Comparison of ENCODE assay signal across 8 cellular contexts in genomic region chr11:22829231-22830081, GRCh38. TPM values are rescaled to one million over a fixed set of nuclear protein-coding genes. Genes with fewer than 3 reads are reported as not detected.
DNase-seq lines count a peak whose midpoint lies in the region; ATAC-seq and TF ChIP-seq lines count a peak whose summit lies in the region.

SVIP (minus strand) TSS chr11:22829801; CDS start chr11:22829748, 53 bp downstream.

- DNase-seq in Ammon's horn (ENCODE audit: low spot score) (peak; percentile 97), NCI-H510A (lab: John Stamatoyannopoulos, UW) (peak; percentile 86), coronary artery (ENCODE audit: low spot score) (peak; percentile 93), left colon (peak; percentile 96 to 99)
- DNase-seq in activated CD4-positive, alpha-beta T cell treated with anti-CD3 and anti-CD28 coated beads, Interleukin-2, amount 10 ng/mL, durations not matched to agents 24 days and 14 days, result peak; percentile 98
- DNase-seq in stimulated activated CD4-positive, alpha-beta T cell treated with anti-CD3 and anti-CD28 coated beads, Interleukin-1b, Interleukin-23, amount 100 ng/mL, for 4 hours (ENCODE audit: low read depth in 2 of 2), result peak; percentile 94 to 95

- peak within 1 kb of the TSS; percentile 95 for H3K4me3 Mint-ChIP-seq in activated CD4-positive, alpha-beta T cell treated with anti-CD3 and anti-CD28 coated beads, Interleukin-2, amount 10 ng/mL, durations not matched to agents 24 days and 14 days

- H3K4me1 Mint-ChIP-seq in activated CD4-positive, alpha-beta T cell treated with anti-CD3 and anti-CD28 coated beads, Interleukin-2, amount 10 ng/mL, durations not matched to agents 24 days and 14 days, result peaks cover 10% of the 10 kb centered on the region

- H3K4me3 ChIP-seq in coronary artery, result peak within 1 kb of the TSS; percentile 82

- peaks cover 8% of the 10 kb centered on the region for H3K36me3 Mint-ChIP-seq in activated CD4-positive, alpha-beta T cell treated with anti-CD3 and anti-CD28 coated beads, Interleukin-2, amount 10 ng/mL, durations not matched to agents 24 days and 14 days (ENCODE audit: low read depth)

- intact Hi-C loops in activated CD4-positive, alpha-beta T cell treated with anti-CD3 and anti-CD28 coated beads, Interleukin-2, amount 10 ng/mL, durations not matched to agents 24 days and 14 days (cut with micrococcal nuclease), result loop anchor here (1.0 kb wide), 1 partner anchor 204 kb away; the partner anchor contains the start of gene FANCF
- intact Hi-C loops in left colon (cut with DNase I, micrococcal nuclease), result no loop called here

- H3K27ac ChIP-seq in coronary artery, result peak within 1 kb of the TSS; percentile 61 to 84

- H3K27me3 Mint-ChIP-seq in activated CD4-positive, alpha-beta T cell treated with anti-CD3 and anti-CD28 coated beads, Interleukin-2, amount 10 ng/mL, durations not matched to agents 24 days and 14 days, result no peaks in the 10 kb centered on the region

- H3K9me3 Mint-ChIP-seq in activated CD4-positive, alpha-beta T cell treated with anti-CD3 and anti-CD28 coated beads, Interleukin-2, amount 10 ng/mL, durations not matched to agents 24 days and 14 days, result no peaks in the 10 kb centered on the region

- TF ChIP-seq CTCF in coronary artery (IDR thresholded peaks at IDR 0.05), result peak; percentile 58

- peak; percentile 87 for ATAC-seq in GM19043 (IDR thresholded peaks at IDR 0.05; ENCODE audit: low read depth, unreplicated experiment)
- peak; percentile 94 for ATAC-seq in HG03354 (IDR thresholded peaks at IDR 0.05; ENCODE audit: poor library complexity, severe bottlenecking, unreplicated experiment)
- peak; percentile 95 for ATAC-seq in left colon

- peak within 1 kb of the TSS; percentile 92 for H3K27ac Mint-ChIP-seq in activated CD4-positive, alpha-beta T cell treated with anti-CD3 and anti-CD28 coated beads, Interleukin-2, amount 10 ng/mL, durations not matched to agents 24 days and 14 days

RNA-seq across cellular contexts. Expression of gene SVIP, which starts in this region (rescaled TPM):
- 44.5 and 45.4 TPM in 2 replicates for total RNA-seq in activated CD4-positive, alpha-beta T cell treated with anti-CD3 and anti-CD28 coated beads, Interleukin-2, amount 10 ng/mL, durations not matched to agents 24 days and 14 days
- total RNA-seq in left colon, result 10 to 100 TPM; 21.7 to 30.2 TPM

Comparison
In these comparisons a context has a peak if more than half of its experiments do, and no peak if none do; other contexts are left out.
1. Peak in every context shown above with its lines: DNase-seq, ATAC-seq, H3K4me3 ChIP-seq and H3K27ac ChIP-seq.